ENCODE assay signal across 1 cellular context in genomic region chr2:61537590-61538178, GRCh38.
TF ChIP-seq lines count a peak whose summit lies in the region.

No MANE protein-coding gene starts in this region.

TF ChIP-seq in GM12878, 131 proteins besides CTCF, POLR2A, EP300 and RAD21 (continued from another document):
- peak; percentile 59; the same call in 1 of the 2 replicates for TF ChIP-seq MLLT1 (IDR thresholded peaks at IDR 0.05)
- peak; percentile 20; the same call in 1 of the 2 replicates for TF ChIP-seq TCF3 (IDR thresholded peaks at IDR 0.05; ENCODE audit: borderline replicate concordance, insufficient read depth, low read depth, low read length)
- no peak for TF ChIP-seq BCLAF1 (IDR thresholded peaks at IDR 0.05)
TF ChIP-seq in GM12878: peak in this region for 4.
